In the genomic region with DNA sequence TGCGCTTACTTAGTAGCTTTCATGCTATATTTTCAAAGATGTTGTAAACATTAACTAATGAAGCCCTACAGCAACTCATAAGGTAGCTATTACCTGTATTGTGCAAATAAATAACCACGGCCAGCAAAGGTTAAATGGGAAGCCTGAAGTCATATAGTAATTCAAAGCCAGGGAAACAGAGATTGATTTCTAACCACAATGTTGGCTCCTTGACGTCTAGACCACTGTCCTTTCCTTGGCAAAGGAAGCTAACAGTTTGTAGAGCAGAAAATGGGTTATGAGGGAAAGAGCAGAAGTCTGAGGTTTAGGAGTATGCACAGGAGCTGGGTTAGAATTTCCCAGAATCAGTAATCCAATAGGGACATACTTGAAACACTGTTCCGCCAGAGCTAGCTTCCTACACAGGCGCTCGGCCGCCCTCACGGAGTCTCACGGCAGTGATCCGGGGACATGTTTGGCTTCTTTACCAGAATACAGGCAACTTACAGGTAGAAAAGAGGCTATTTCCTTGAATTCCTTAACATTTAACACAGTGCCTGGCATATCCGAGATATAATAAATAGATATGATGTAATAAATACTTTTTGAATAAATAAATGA, we compare ENCODE assay signal across 19 cellular contexts.
"Had no signal": no experiment of that assay in that cellular context is flagged by ENCODE, and none has a peak within 500 bp of the region (broad histone marks: within the 10 kb centered on the region; RNA-seq: fewer than 3 reads in every experiment).

No MANE protein-coding gene starts in this region.

- H3K4me1 ChIP-seq: tibial artery had no signal

- H3K27me3 Mint-ChIP-seq: activated naive CD8-positive, alpha-beta T cell had no signal

- H3K27me3 ChIP-seq: neutrophil, tibial artery had no signal

- H3K9me3 Mint-ChIP-seq: stimulated activated naive B cell treated with anti-CD40 and anti-IgM and Interleukin-4, amounts not matched to agents 10 μg/mL and 1 μg/mL and 100 μg/mL, for 72 hours had no signal

- H3K27ac ChIP-seq: neutrophil, tibial artery had no signal

- H3K9me3 ChIP-seq: neutrophil, tibial artery had no signal

- H3K4me3 Mint-ChIP-seq: activated CD8-positive, alpha-beta T cell treated with anti-CD3 and anti-CD28 coated beads for 36 hours; activated naive CD8-positive, alpha-beta T cell; activated T-cell treated with anti-CD3 and anti-CD28 coated beads, Interleukin-2, amount 50 U/mL, for 72 hours; brain; natural killer cell; stimulated activated naive B cell treated with anti-CD40 and anti-IgM and Interleukin-4, amounts not matched to agents 10 μg/mL and 1 μg/mL and 100 μg/mL, for 72 hours; WTC11 had no signal

- H3K36me3 Mint-ChIP-seq: activated naive CD8-positive, alpha-beta T cell; brain; natural killer cell; stimulated activated naive B cell treated with anti-CD40 and anti-IgM and Interleukin-4, amounts not matched to agents 10 μg/mL and 1 μg/mL and 100 μg/mL, for 72 hours; WTC11 had no signal

- H3K36me3 ChIP-seq: neutrophil, tibial artery had no signal

- H3K4me3 ChIP-seq: tibial artery had no signal

- H3K4me1 Mint-ChIP-seq: natural killer cell; stimulated activated naive B cell treated with anti-CD40 and anti-IgM and Interleukin-4, amounts not matched to agents 10 μg/mL and 1 μg/mL and 100 μg/mL, for 72 hours had no signal

- DNase-seq: activated CD4-positive, alpha-beta T cell treated with anti-CD3 and anti-CD28 coated beads for 48 hours; activated CD8-positive, alpha-beta T cell treated with anti-CD3 and anti-CD28 coated beads for 36 hours; activated gamma-delta T cell; activated T-cell treated with anti-CD3 and anti-CD28 coated beads, Interleukin-2, amount 50 U/mL, for 72 hours; amygdala; hypothalamus; kidney glomerular epithelial cell; left ventricle myocardium superior; mesendoderm; natural killer cell; retina; stimulated activated CD4-positive, alpha-beta T cell treated with anti-CD3 and anti-CD28 coated beads, Interleukin-2, amount 100 ng/mL, for 48 hours; stimulated activated naive B cell treated with anti-CD40 and anti-IgM and Interleukin-4, amounts not matched to agents 10 μg/mL and 1 μg/mL and 100 μg/mL, for 72 hours; T-helper 2 cell; tibial artery had no signal

- H3K27ac Mint-ChIP-seq: activated CD8-positive, alpha-beta T cell treated with anti-CD3 and anti-CD28 coated beads for 36 hours; activated naive CD8-positive, alpha-beta T cell; activated T-cell treated with anti-CD3 and anti-CD28 coated beads, Interleukin-2, amount 50 U/mL, for 72 hours; brain; natural killer cell; stimulated activated naive B cell treated with anti-CD40 and anti-IgM and Interleukin-4, amounts not matched to agents 10 μg/mL and 1 μg/mL and 100 μg/mL, for 72 hours; WTC11 had no signal
